ENCODE assay signal across 24 cellular contexts in the genomic region with DNA sequence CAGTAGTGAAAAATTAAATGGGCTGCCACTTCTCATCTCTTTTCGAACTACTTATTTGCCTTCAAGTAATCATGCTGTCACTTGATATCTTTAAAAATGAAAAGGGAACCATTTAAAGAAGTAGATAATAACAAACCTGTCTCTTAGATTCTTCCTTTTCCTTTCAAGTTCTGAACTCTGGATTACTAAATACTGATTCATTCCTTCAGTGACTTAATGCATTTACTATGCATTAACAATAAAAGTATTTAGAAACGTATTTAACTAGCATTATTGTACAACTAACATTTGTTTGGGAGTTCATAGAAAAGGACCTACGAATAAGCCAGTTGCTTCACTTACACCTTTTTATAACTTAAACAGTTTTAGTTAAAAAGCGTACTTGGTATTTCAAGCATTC.
"Had no signal": no experiment of that assay in that cellular context is flagged by ENCODE, and none has a peak within 500 bp of the region (broad histone marks: within the 10 kb centered on the region; RNA-seq: fewer than 3 reads in every experiment).

No MANE protein-coding gene starts in this region.

- ATAC-seq: sciatic nerve; stimulated activated effector memory CD8-positive, alpha-beta T cell treated with anti-CD3 and anti-CD28 coated beads, Interleukin-12 subunit alpha, Interleukin-12 subunit beta, amount 100 ng/mL, for 72 hours had no signal

- H3K4me1 ChIP-seq: ascending aorta, esophagus muscularis mucosa, left ventricle myocardium inferior, thyroid gland, upper lobe of left lung had no signal

- H3K27ac ChIP-seq: ascending aorta, brain microvascular endothelial cell, esophagus muscularis mucosa, left ventricle myocardium inferior, neutrophil, skin epidermis, thyroid gland, upper lobe of left lung had no signal

- FAIRE-seq: endothelial cell of umbilical vein, frontal cortex had no signal

- H3K36me3 ChIP-seq: neutrophil had no signal

- H3K4me3 ChIP-seq: ascending aorta, esophagus muscularis mucosa, left ventricle myocardium inferior, lung, skin epidermis, thyroid gland, upper lobe of left lung had no signal

- H3K27me3 ChIP-seq: ascending aorta, brain microvascular endothelial cell, esophagus muscularis mucosa, neutrophil, thyroid gland, upper lobe of left lung had no signal

- DNase-seq: activated CD4-positive, alpha-beta T cell treated with anti-CD3 and anti-CD28 coated beads for 4 hours; activated CD4-positive, alpha-beta T cell treated with anti-CD3 and anti-CD28 coated beads, Interleukin-2, amount 50 U/mL, for 48 hours; activated CD4-positive, CD25-positive, alpha-beta regulatory T cell; activated CD8-positive, alpha-beta memory T cell treated with anti-CD3 and anti-CD28 coated beads for 24 hours; activated gamma-delta T cell; activated naive CD4-positive, alpha-beta T cell treated with anti-CD3 and anti-CD28 coated beads, Interleukin-2, amount 10 ng/mL, durations not matched to agents 7 days and 5 days; activated naive CD8-positive, alpha-beta T cell treated with anti-CD3 and anti-CD28 coated beads, Interleukin-2, amount 10 ng/mL, durations not matched to agents 7 days and 5 days; brain microvascular endothelial cell; central memory CD4-positive, alpha-beta T cell; left ventricle myocardium inferior; naive B cell; nephron progenitor cell; stimulated activated CD4-positive, alpha-beta T cell treated with anti-CD3 and anti-CD28 coated beads, Interleukin-4, amount 100 ng/mL, for 24 hours; thyroid gland; upper lobe of left lung had no signal

- H3K9me3 ChIP-seq: ascending aorta, esophagus muscularis mucosa, left ventricle myocardium inferior, neutrophil, thyroid gland, upper lobe of left lung had no signal
